ENCODE assay signal across 1 cellular context in genomic region chr5:10576790-10577189, GRCh38.
TF ChIP-seq lines count a peak whose summit lies in the region.

No MANE protein-coding gene starts in this region.

TF ChIP-seq in HepG2, 621 proteins besides CTCF, POLR2A, EP300 and RAD21 (continued from another document):
- no peak for TF ChIP-seq ZSCAN20 (CRISPR knock-in tag; IDR thresholded peaks at IDR 0.05; ENCODE audit: borderline replicate concordance)
- no peak for TF ChIP-seq ZNF234 (CRISPR knock-in tag; conservative IDR thresholded peaks at IDR 0.05)
- no peak for TF ChIP-seq TGIF2 (CRISPR knock-in tag; IDR thresholded peaks at IDR 0.05)
- TF ChIP-seq RBAK (CRISPR knock-in tag; IDR thresholded peaks at IDR 0.05), result no peak
- peak; percentile 35 for TF ChIP-seq HNRNPK (IDR thresholded peaks at IDR 0.05; ENCODE audit: low read depth, low read length, poor library complexity, severe bottlenecking)
- no peak for TF ChIP-seq ATF6 (CRISPR knock-in tag; conservative IDR thresholded peaks at IDR 0.05)
- no peak for TF ChIP-seq ZNF782 (CRISPR knock-in tag; IDR thresholded peaks at IDR 0.05; ENCODE audit: borderline replicate concordance)
